ENCODE assay signal across 1 cellular context in the genomic region with DNA sequence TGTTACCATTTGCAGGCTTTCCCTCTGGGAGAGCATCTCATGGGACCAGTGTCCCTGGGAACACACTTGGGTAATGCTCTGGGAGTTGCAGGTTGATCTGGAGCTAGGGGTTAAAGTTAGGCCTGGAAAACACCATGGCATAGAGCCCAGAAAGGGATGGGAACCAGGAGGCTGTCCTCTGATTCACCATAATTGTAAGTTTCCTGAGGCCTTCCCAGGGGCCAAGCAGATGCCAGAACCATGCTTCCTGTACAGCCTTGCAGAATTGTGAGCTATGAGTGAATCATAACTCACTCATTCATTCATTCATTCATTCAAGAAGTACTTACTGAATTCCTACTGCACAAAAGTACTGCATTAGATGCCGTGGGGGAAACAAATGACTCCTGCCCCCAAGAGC.
A peak's percentile ranks its signal among the peaks of the same experiment; 100 is the strongest.
TF ChIP-seq lines count a peak whose summit lies in the region.

No MANE protein-coding gene starts in this region.

TF ChIP-seq in K562, 482 proteins besides CTCF, POLR2A, EP300 and RAD21:
- TF ChIP-seq, protein P1, sequence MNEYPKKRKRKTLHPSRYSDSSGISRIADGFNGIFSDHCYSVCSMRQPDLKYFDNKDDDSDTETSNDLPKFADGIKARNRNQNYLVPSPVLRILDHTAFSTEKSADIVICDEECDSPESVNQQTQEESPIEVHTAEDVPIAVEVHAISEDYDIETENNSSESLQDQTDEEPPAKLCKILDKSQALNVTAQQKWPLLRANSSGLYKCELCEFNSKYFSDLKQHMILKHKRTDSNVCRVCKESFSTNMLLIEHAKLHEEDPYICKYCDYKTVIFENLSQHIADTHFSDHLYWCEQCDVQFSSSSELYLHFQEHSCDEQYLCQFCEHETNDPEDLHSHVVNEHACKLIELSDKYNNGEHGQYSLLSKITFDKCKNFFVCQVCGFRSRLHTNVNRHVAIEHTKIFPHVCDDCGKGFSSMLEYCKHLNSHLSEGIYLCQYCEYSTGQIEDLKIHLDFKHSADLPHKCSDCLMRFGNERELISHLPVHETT (CRISPR knock-in tag; conservative IDR thresholded peaks at IDR 0.05 in 1 of 2, IDR thresholded peaks at IDR 0.05 in 1 of 2), result no peak
- TF ChIP-seq ZNF24 (IDR thresholded peaks at IDR 0.05), result peak; percentile 87
